26 cellular contexts compared by ENCODE assay signal in genomic region chr2:19360266-19360665, GRCh38. TPM values are rescaled to one million over a fixed set of nuclear protein-coding genes. Genes with fewer than 3 reads are reported as not detected.
DNase-seq lines count a peak whose midpoint lies in the region; ATAC-seq and TF ChIP-seq lines count a peak whose summit lies in the region.
"Had no signal": no experiment of that assay in that cellular context is flagged by ENCODE, and none has a peak within 500 bp of the region (broad histone marks: within the 10 kb centered on the region; RNA-seq: fewer than 3 reads in every experiment).

No MANE protein-coding gene starts in this region.

- TF ChIP-seq CTCF in activated B cell treated with CpG ODN at 0.5 μM for 24 hours (IDR thresholded peaks at IDR 0.05) (no peak), sigmoid colon (IDR thresholded peaks at IDR 0.05) (no peak), endodermal cell (conservative IDR thresholded peaks at IDR 0.05) (no peak)

- ATAC-seq in activated B cell treated with CpG ODN at 0.5 μM for 24 hours (ENCODE audit: low read depth) (no peak), naive B cell (ENCODE audit: low read depth in 2 of 2) (no peak)
- no peak for ATAC-seq in activated CD8-positive, alpha-beta memory T cell treated with anti-CD3 and anti-CD28 coated beads, Interleukin-2, amount 10 ng/mL, durations not matched to agents 7 days and 5 days
- ATAC-seq: right lobe of liver; SK-N-SH treated with all-trans-retinoic acid at 6 μM for 48 hours; stimulated activated memory B cell treated with anti-CD40 and anti-IgM and Interleukin-4, amounts not matched to agents 10 μg/mL and 1 μg/mL and 100 μg/mL, for 72 hours had no signal

- peaks cover 60% of the 10 kb centered on the region for H3K27me3 ChIP-seq in CD8-positive, alpha-beta memory T cell (ENCODE audit: insufficient read depth, low read length, poor library complexity, severe bottlenecking)
- H3K27me3 ChIP-seq in sigmoid colon (peaks cover 0 to 71% (median 0%) of the 10 kb centered on the region in 3 donors), endodermal cell (ENCODE audit: control insufficient read depth, insufficient read depth, low read length, poor library complexity, severe bottlenecking) (peaks cover 99% of the 10 kb centered on the region)

- H3K9me3 Mint-ChIP-seq in CD8-positive, alpha-beta memory T cell, result peaks cover 0 to under 1% (median 0%) of the 10 kb centered on the region in 5 donors
- H3K9me3 Mint-ChIP-seq in activated B cell treated with CpG ODN at 0.5 μM for 24 hours (no peaks in the 10 kb centered on the region), naive B cell (peaks cover 0 to 9% (median 0%) of the 10 kb centered on the region in 7 donors), endodermal cell (peaks cover 2% of the 10 kb centered on the region)
- H3K9me3 Mint-ChIP-seq in activated CD8-positive, alpha-beta memory T cell treated with anti-CD3 and anti-CD28 coated beads, Interleukin-2, amount 10 ng/mL, durations not matched to agents 7 days and 5 days (ENCODE audit: low read depth), result no peaks in the 10 kb centered on the region
- H3K9me3 Mint-ChIP-seq: activated naive CD4-positive, alpha-beta T cell treated with anti-CD3 and anti-CD28 coated beads, Interleukin-2, amount 10 ng/mL, durations not matched to agents 7 days and 5 days; activated T-cell treated with anti-CD3 and anti-CD28 coated beads, Interleukin-2, amount 50 U/mL, for 24 hours; stimulated activated memory B cell treated with anti-CD40 and anti-IgM and Interleukin-4, amounts not matched to agents 10 μg/mL and 1 μg/mL and 100 μg/mL, for 72 hours had no signal

- peaks cover 57 to 59% of the 10 kb centered on the region in 2 donors for H3K27me3 Mint-ChIP-seq in CD8-positive, alpha-beta memory T cell
- peaks cover 46% of the 10 kb centered on the region for H3K27me3 Mint-ChIP-seq in activated B cell treated with CpG ODN at 0.5 μM for 24 hours
- H3K27me3 Mint-ChIP-seq in naive B cell, result peaks cover 51 to 68% (median 57%) of the 10 kb centered on the region in 3 donors
- peaks cover 96% of the 10 kb centered on the region for H3K27me3 Mint-ChIP-seq in activated CD8-positive, alpha-beta memory T cell treated with anti-CD3 and anti-CD28 coated beads, Interleukin-2, amount 10 ng/mL, durations not matched to agents 7 days and 5 days
- H3K27me3 Mint-ChIP-seq in endodermal cell (ENCODE audit: insufficient read depth), result peaks cover 99% of the 10 kb centered on the region

- no peak overlapping the region for H3K27ac ChIP-seq in CD8-positive, alpha-beta memory T cell (ENCODE audit: low read depth, low read length)
- H3K27ac ChIP-seq in sigmoid colon (peak overlapping the region; percentile 62 to 94 (median 86)), endodermal cell (ENCODE audit: low read depth, low read length) (no peak overlapping the region)
- H3K27ac ChIP-seq: C4-2B, left ventricle myocardium inferior, parathyroid adenoma, right lobe of liver had no signal

- H3K9ac ChIP-seq in endodermal cell (ENCODE audit: extremely low read depth, low read length, poor library complexity, severe bottlenecking), result no peak overlapping the region
- H3K9ac ChIP-seq: parathyroid adenoma had no signal

- TF ChIP-seq POLR2A in sigmoid colon (IDR thresholded peaks at IDR 0.05), result no peak

- intact Hi-C loops in activated B cell treated with CpG ODN at 0.5 μM for 24 hours (cut with micrococcal nuclease) (loop anchor here (5.0 to 10.0 kb wide), 4 partner anchors 502 to 1307 kb away; partner anchors contain the start of genes GDF7 and RHOB), sigmoid colon (cut with DNase I) (loop anchor here (2.0 to 5.0 kb wide), 4 partner anchors 801 to 973 kb away; no protein-coding TSS in a partner anchor)

- H3K36me3 ChIP-seq in CD8-positive, alpha-beta memory T cell (ENCODE audit: insufficient read depth, low read length), result no peaks in the 10 kb centered on the region
- no peaks in the 10 kb centered on the region for H3K36me3 ChIP-seq in sigmoid colon
- H3K36me3 ChIP-seq in endodermal cell (ENCODE audit: control insufficient read depth, insufficient read depth, low read length), result no peaks in the 10 kb centered on the region
- H3K36me3 ChIP-seq: left ventricle myocardium inferior, right lobe of liver had no signal

- H3K36me3 Mint-ChIP-seq in CD8-positive, alpha-beta memory T cell, result peaks cover 0 to 9% (median 0%) of the 10 kb centered on the region in 3 donors
- H3K36me3 Mint-ChIP-seq in activated B cell treated with CpG ODN at 0.5 μM for 24 hours (ENCODE audit: low read depth), result peaks cover 6% of the 10 kb centered on the region
- H3K36me3 Mint-ChIP-seq in naive B cell, result peaks cover 0 to 5% of the 10 kb centered on the region in 2 donors
- H3K36me3 Mint-ChIP-seq in activated CD8-positive, alpha-beta memory T cell treated with anti-CD3 and anti-CD28 coated beads, Interleukin-2, amount 10 ng/mL, durations not matched to agents 7 days and 5 days, result peaks cover 1% of the 10 kb centered on the region
- H3K36me3 Mint-ChIP-seq in endodermal cell (ENCODE audit: low read depth), result no peaks in the 10 kb centered on the region
- H3K36me3 Mint-ChIP-seq: stimulated activated memory B cell treated with anti-CD40 and anti-IgM and Interleukin-4, amounts not matched to agents 10 μg/mL and 1 μg/mL and 100 μg/mL, for 72 hours had no signal

- no peaks in the 10 kb centered on the region for H3K9me3 ChIP-seq in CD8-positive, alpha-beta memory T cell (ENCODE audit: low read length)
- H3K9me3 ChIP-seq in sigmoid colon, result no peaks in the 10 kb centered on the region
- H3K9me3 ChIP-seq in endodermal cell (ENCODE audit: control insufficient read depth, low read length), result no peaks in the 10 kb centered on the region
- H3K9me3 ChIP-seq: left ventricle myocardium inferior, right lobe of liver had no signal

- no peak for TF ChIP-seq EP300 in sigmoid colon (IDR thresholded peaks at IDR 0.05)

- H3K27ac Mint-ChIP-seq in CD8-positive, alpha-beta memory T cell, result peak overlapping the region in 2 of 8 donors; percentile 1 to 37
- no peak overlapping the region for H3K27ac Mint-ChIP-seq in activated B cell treated with CpG ODN at 0.5 μM for 24 hours
- H3K27ac Mint-ChIP-seq in naive B cell, result no peak overlapping the region
- no peak overlapping the region for H3K27ac Mint-ChIP-seq in activated CD8-positive, alpha-beta memory T cell treated with anti-CD3 and anti-CD28 coated beads, Interleukin-2, amount 10 ng/mL, durations not matched to agents 7 days and 5 days
- H3K27ac Mint-ChIP-seq in endodermal cell, result no peak overlapping the region
- H3K27ac Mint-ChIP-seq: activated T-cell treated with anti-CD3 and anti-CD28 coated beads, Interleukin-2, amount 50 U/mL, for 24 hours; stimulated activated memory B cell treated with anti-CD40 and anti-IgM and Interleukin-4, amounts not matched to agents 10 μg/mL and 1 μg/mL and 100 μg/mL, for 72 hours had no signal

- 95 to 98% methylated on average over 2 of the region's 2 CpGs for WGBS in sigmoid colon, 2 donors
- WGBS in endodermal cell (ENCODE audit: insufficient coverage in 1 of 2, insufficient read length in 1 of 2), 2 experiments, result 60 to 73% methylated on average over 1 to 2 of the region's 2 CpGs

- CTCF ChIA-PET in CD8-positive, alpha-beta memory T cell (lab: Charles Lee), result interaction anchor here (4.2 kb wide), 1 partner anchor 12 kb away, joined by 28 read pairs; no protein-coding TSS in a partner anchor
- CTCF ChIA-PET in activated B cell treated with CpG ODN at 0.5 μM for 24 hours (lab: Charles Lee), result interaction anchor here (1.8 kb wide), 1 partner anchor 839 kb away, joined by 10 read pairs; no protein-coding TSS in a partner anchor
- CTCF ChIA-PET in activated CD8-positive, alpha-beta memory T cell treated with anti-CD3 and anti-CD28 coated beads, Interleukin-2, amount 10 ng/mL, durations not matched to agents 7 days and 5 days (lab: Charles Lee), result interaction anchor here (4.3 kb wide), 1 partner anchor 10 kb away, joined by 25 read pairs; no protein-coding TSS in a partner anchor

- peak overlapping the region; percentile 52 to 98 (median 95) for H3K4me3 Mint-ChIP-seq in CD8-positive, alpha-beta memory T cell
- H3K4me3 Mint-ChIP-seq in activated B cell treated with CpG ODN at 0.5 μM for 24 hours (peak overlapping the region; percentile 86), naive B cell (peak overlapping the region in 5 of 8 donors; percentile 88 to 97 (median 93)), endodermal cell (no peak overlapping the region)
- H3K4me3 Mint-ChIP-seq in activated CD8-positive, alpha-beta memory T cell treated with anti-CD3 and anti-CD28 coated beads, Interleukin-2, amount 10 ng/mL, durations not matched to agents 7 days and 5 days, result no peak overlapping the region

- H3K4me1 Mint-ChIP-seq in CD8-positive, alpha-beta memory T cell, result peaks cover 53 to 71% (median 57%) of the 10 kb centered on the region in 3 donors
- H3K4me1 Mint-ChIP-seq in activated B cell treated with CpG ODN at 0.5 μM for 24 hours (peaks cover 60% of the 10 kb centered on the region), naive B cell (peaks cover 41 to 75% (median 62%) of the 10 kb centered on the region in 3 donors), endodermal cell (peaks cover 28% of the 10 kb centered on the region)
- H3K4me1 Mint-ChIP-seq in activated CD8-positive, alpha-beta memory T cell treated with anti-CD3 and anti-CD28 coated beads, Interleukin-2, amount 10 ng/mL, durations not matched to agents 7 days and 5 days, result peaks cover 40% of the 10 kb centered on the region

- no peak overlapping the region for H3K4me3 ChIP-seq in CD8-positive, alpha-beta memory T cell (ENCODE audit: low read length)
- H3K4me3 ChIP-seq in sigmoid colon, result no peak overlapping the region
- no peak overlapping the region for H3K4me3 ChIP-seq in endodermal cell (ENCODE audit: low read length)
- H3K4me3 ChIP-seq: right lobe of liver had no signal

- no peak for DNase-seq in CD8-positive, alpha-beta memory T cell
- DNase-seq in activated B cell treated with CpG ODN at 0.5 μM for 24 hours (no peak), naive B cell (no peak), sigmoid colon (no peak), NCI-H510A treated with DMSO at 0.1 percent for 48 hours (lab: John Stamatoyannopoulos, UW) (no peak), endodermal cell (no peak)
- no peak for DNase-seq in activated effector memory CD4-positive, alpha-beta T cell treated with anti-CD3 and anti-CD28 coated beads, Interleukin-2, amount 50 U/mL, for 16 hours
- no peak for DNase-seq in activated CD8-positive, alpha-beta memory T cell treated with anti-CD3 and anti-CD28 coated beads, Interleukin-2, amount 10 ng/mL, durations not matched to agents 7 days and 5 days
- DNase-seq: activated naive CD4-positive, alpha-beta T cell treated with anti-CD3 and anti-CD28 coated beads, Interleukin-2, amount 10 ng/mL, durations not matched to agents 7 days and 5 days; central memory CD4-positive, alpha-beta T cell; dermis blood vessel endothelial cell; EL; hypothalamus; left ventricle myocardium inferior; NCI-H1048; NCI-H1694 treated with DMSO at 0.1 percent for 48 hours; NCI-H510A; right lobe of liver; stimulated activated CD4-positive, alpha-beta T cell treated with anti-CD3 and anti-CD28 coated beads, Interleukin-4, amount 100 ng/mL, for 24 hours had no signal

- POLR2A ChIA-PET in CD8-positive, alpha-beta memory T cell (lab: Charles Lee), result interaction anchor here (1.0 to 1.5 kb wide), 2 partner anchors 13 to 801 kb away, joined by 3 to 10 read pairs; no protein-coding TSS in a partner anchor
- POLR2A ChIA-PET in activated B cell treated with CpG ODN at 0.5 μM for 24 hours (lab: Charles Lee), result interaction anchor here (2.9 kb wide), 1 partner anchor 12 kb away, joined by 15 read pairs; no protein-coding TSS in a partner anchor

- peaks cover 47% of the 10 kb centered on the region for H3K4me1 ChIP-seq in CD8-positive, alpha-beta memory T cell (ENCODE audit: insufficient read depth, low read length)
- H3K4me1 ChIP-seq in sigmoid colon (peaks cover 0 to 53% (median 25%) of the 10 kb centered on the region in 4 donors), endodermal cell (ENCODE audit: control insufficient read depth, insufficient read depth, low read length) (no peaks in the 10 kb centered on the region)
- H3K4me1 ChIP-seq: parathyroid adenoma had no signal

RNA-seq across cellular contexts. Expression of gene OSR1, which starts 1.8 kb away (rescaled TPM):
- total RNA-seq in CD8-positive, alpha-beta memory T cell, result not detected
- not detected for polyA plus RNA-seq in CD8-positive, alpha-beta memory T cell
- total RNA-seq in activated B cell treated with CpG ODN at 0.5 μM for 24 hours (not detected in 2 replicates), sigmoid colon (10 to 100 TPM in 3 of 4 donors, 1 to 10 TPM in 1; 7.8 to 33.0 (median 19.7) TPM), endodermal cell (not detected)
- polyA plus RNA-seq in naive B cell (ENCODE audit: low read depth in 6 of 6) (not detected), sigmoid colon (1 to 10 TPM in 2 of 3 donors, under 1 TPM in 1; 0.69 to 6.2 (median 3.0) TPM)
- not detected for total RNA-seq in activated CD8-positive, alpha-beta memory T cell treated with anti-CD3 and anti-CD28 coated beads, Interleukin-2, amount 10 ng/mL, durations not matched to agents 7 days and 5 days
- polyA plus RNA-seq in endodermal cell (2013, experiment 1 of 2), result 0.82 TPM
- polyA plus RNA-seq in endodermal cell (2013, experiment 2 of 2), result 0.46 TPM
- total RNA-seq: activated CD8-positive, alpha-beta memory T cell treated with anti-CD3 and anti-CD28 coated beads for 36 hours; T-helper 2 cell treated with Interferon-gamma antibody and Interleukin-4, amounts not matched to agents 100 ng/mL and 5 ng/mL, for 36 hours had no signal

Comparison
In these comparisons a context has a peak if more than half of its experiments do, and no peak if none do; other contexts are left out.
1. H3K27ac ChIP-seq: peak in sigmoid colon (4 of 4); none in CD8-positive, alpha-beta memory T cell (single experiment) and endodermal cell (single experiment).
2. H3K4me3 Mint-ChIP-seq: peak in CD8-positive, alpha-beta memory T cell (7 of 7), activated B cell treated with CpG ODN at 0.5 μM for 24 hours (single experiment) and naive B cell (5 of 8); none in activated CD8-positive, alpha-beta memory T cell treated with anti-CD3 and anti-CD28 coated beads, Interleukin-2, amount 10 ng/mL, durations not matched to agents 7 days and 5 days (single experiment) and endodermal cell (single experiment).